Comparison of ENCODE assay signal across 30 cellular contexts in the genomic region with DNA sequence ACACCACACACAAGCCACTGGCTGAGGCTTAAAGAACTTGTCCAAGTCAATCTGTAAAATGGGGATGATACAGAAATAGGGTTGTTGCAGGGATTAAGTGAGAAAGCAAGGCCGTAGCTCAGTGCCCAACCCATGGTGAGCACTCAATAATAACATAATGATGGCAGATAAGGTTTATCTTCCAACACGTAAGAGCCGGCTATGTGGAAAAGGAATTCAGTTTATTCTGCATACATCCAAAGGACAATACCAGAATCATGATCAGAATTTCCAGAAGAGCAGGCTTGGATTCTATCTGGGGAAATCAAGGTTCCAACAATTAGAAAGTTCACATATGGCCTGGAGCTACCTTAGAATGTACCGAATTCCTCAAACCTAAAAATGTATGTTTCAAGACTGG. TPM values are rescaled to one million over a fixed set of nuclear protein-coding genes. Genes with fewer than 3 reads are reported as not detected.
"Had no signal": no experiment of that assay in that cellular context is flagged by ENCODE, and none has a peak within 500 bp of the region (broad histone marks: within the 10 kb centered on the region; RNA-seq: fewer than 3 reads in every experiment).

No MANE protein-coding gene starts in this region.

- H3K9me3 ChIP-seq: esophagus muscularis mucosa, heart right ventricle, left ventricle myocardium inferior, right atrium auricular region, upper lobe of left lung, vagina had no signal

- H3K9ac ChIP-seq: parathyroid adenoma had no signal

- ATAC-seq: activated CD4-positive, CD25-positive, alpha-beta regulatory T cell treated with anti-CD3 and anti-CD28 coated beads, Interleukin-2, amount 50 U/mL, for 24 hours; foreskin keratinocyte; heart right ventricle; stimulated activated naive B cell treated with anti-CD40 and anti-IgM and Interleukin-4, amounts not matched to agents 10 μg/mL and 1 μg/mL and 100 μg/mL, for 72 hours had no signal

- H3K4me1 ChIP-seq: foreskin keratinocyte, parathyroid adenoma had no signal

- DNase-seq: activated CD4-positive, alpha-beta T cell treated with anti-CD3 and anti-CD28 coated beads for 48 hours; activated CD4-positive, alpha-beta T cell treated with anti-CD3 and anti-CD28 coated beads, Interleukin-2, amount 50 U/mL, for 48 hours; activated CD8-positive, alpha-beta memory T cell treated with anti-CD3 and anti-CD28 coated beads, Interleukin-2, amount 50 U/mL, for 4 hours; activated effector memory CD4-positive, alpha-beta T cell treated with anti-CD3 and anti-CD28 coated beads, Interleukin-2, amount 50 U/mL, for 16 hours; activated naive CD4-positive, alpha-beta T cell treated with anti-CD3 and anti-CD28 coated beads, Interleukin-2, amount 10 ng/mL, durations not matched to agents 7 days and 5 days; activated naive CD8-positive, alpha-beta T cell treated with anti-CD3 and anti-CD28 coated beads, Interleukin-2, amount 10 ng/mL, durations not matched to agents 7 days and 5 days; activated T-cell treated with anti-CD3 and anti-CD28 coated beads, Interleukin-2, amount 50 U/mL, for 1 hour; caudate nucleus; foreskin keratinocyte; heart right ventricle; left ventricle myocardium inferior; mesendoderm; naive B cell; stimulated activated CD4-positive, alpha-beta T cell treated with anti-CD3 and anti-CD28 coated beads, Interleukin-15, amount 100 ng/mL, for 24 hours; stimulated activated CD4-positive, alpha-beta T cell treated with anti-CD3 and anti-CD28 coated beads, Interleukin-2, amount 100 ng/mL, for 24 hours; stimulated activated naive B cell treated with anti-CD40 and anti-IgM and Interleukin-4, amounts not matched to agents 10 μg/mL and 1 μg/mL and 100 μg/mL, for 72 hours; upper lobe of left lung; WERI-Rb-1 had no signal

- H3K36me3 ChIP-seq: esophagus muscularis mucosa, heart right ventricle, left ventricle myocardium inferior, right atrium auricular region, upper lobe of left lung, vagina, WERI-Rb-1 had no signal

- H3K79me2 ChIP-seq: parathyroid adenoma had no signal

- H3K27ac ChIP-seq: esophagus muscularis mucosa, foreskin keratinocyte, heart right ventricle, left ventricle myocardium inferior, parathyroid adenoma, right atrium auricular region, vagina, WERI-Rb-1 had no signal

- H3K4me3 ChIP-seq: esophagus muscularis mucosa, heart right ventricle, left ventricle myocardium inferior, lung, right atrium auricular region, vagina had no signal

- H2AFZ ChIP-seq: parathyroid adenoma had no signal

RNA-seq across cellular contexts. Expression of gene TMPRSS2, which starts 4.6 kb away (rescaled TPM):
- total RNA-seq: activated CD8-positive, alpha-beta memory T cell treated with anti-CD3 and anti-CD28 coated beads for 36 hours; activated naive CD8-positive, alpha-beta T cell treated with anti-CD3 and anti-CD28 coated beads, Interleukin-2, amount 10 ng/mL, durations not matched to agents 7 days and 5 days; activated T-helper 1 cell treated with anti-CD3 and anti-CD28 coated beads, Interleukin-12 subunit alpha, Interleukin-12 subunit beta, Interleukin-2, Interleukin-4 antibody, amounts not matched to agents 30 ng/mL and 10 ng/mL and 1 ng/mL, durations not matched to agents 14 hours and 24 hours and 36 hours; foreskin keratinocyte; heart right ventricle; left ventricle myocardium inferior; mononuclear cell; pulmonary artery endothelial cell; right atrium auricular region; temporal lobe had no signal
- polyA plus RNA-seq: foreskin keratinocyte, neural cell had no signal
